In the genomic region with DNA sequence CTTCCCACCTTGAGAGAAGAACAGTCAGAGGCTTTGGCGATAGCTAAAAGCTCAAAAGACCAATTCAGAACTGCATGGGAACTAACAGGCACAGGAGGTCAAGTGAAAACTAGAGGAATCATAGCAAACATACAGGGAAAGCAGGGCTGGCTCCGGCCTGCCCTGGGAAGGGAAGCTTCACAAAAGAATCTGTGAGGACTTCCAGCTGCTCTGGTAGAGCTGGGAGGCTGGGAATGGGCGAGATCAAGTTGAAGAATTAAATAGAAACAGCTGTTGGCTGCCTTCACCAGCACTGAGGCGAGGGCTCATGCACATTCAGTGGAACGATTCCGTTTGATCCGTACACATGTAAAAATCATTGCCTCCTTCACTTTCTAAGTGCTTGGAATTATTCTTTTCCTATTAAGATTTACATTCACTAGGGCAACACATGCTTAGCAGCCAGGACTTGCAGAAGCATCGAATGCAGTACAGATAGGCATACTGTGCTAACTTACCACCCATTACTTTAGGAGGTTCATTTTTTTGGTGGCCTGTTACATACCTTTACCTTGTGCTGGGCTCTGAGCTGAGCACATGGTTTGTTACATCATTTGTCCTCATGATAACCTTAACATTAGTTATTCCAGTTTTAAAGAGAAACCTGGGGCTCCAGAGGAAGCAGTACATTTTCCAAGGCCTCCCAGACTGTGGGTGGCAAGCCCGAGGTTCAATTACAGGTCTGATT, we compare ENCODE assay signal across 11 cellular contexts.
DNase-seq lines count a peak whose midpoint lies in the region; TF ChIP-seq lines count a peak whose summit lies in the region.
"Had no signal": no experiment of that assay in that cellular context is flagged by ENCODE, and none has a peak within 500 bp of the region (broad histone marks: within the 10 kb centered on the region; RNA-seq: fewer than 3 reads in every experiment).

No MANE protein-coding gene starts in this region.

- no peaks in the 10 kb centered on the region for H3K9me3 ChIP-seq in mammary epithelial cell (replicated peaks; ENCODE audit: insufficient read depth, low read length)
- H3K9me3 ChIP-seq in breast epithelium: no peaks in the 10 kb centered on the region
- peaks cover 0 to 3% of the 10 kb centered on the region in 2 donors for H3K9me3 ChIP-seq in neuronal stem cell (replicated peaks in 1 of 2; ENCODE audit: control insufficient read depth in 2 of 2, insufficient read depth in 1 of 2, low read depth in 1 of 2, low read length in 2 of 2)
- H3K9me3 ChIP-seq: neutrophil had no signal

- no peak for TF ChIP-seq POLR2A in breast epithelium (IDR thresholded peaks at IDR 0.05)

- CTCF ChIA-PET in mammary epithelial cell (lab: Charles Lee; ENCODE audit: low non-redundant PET): no interaction called here

- H3K79me1 ChIP-seq in neuronal stem cell (ENCODE audit: low read depth, low read length): no peaks in the 10 kb centered on the region

- BruUV-seq in mammary epithelial cell (replicated peaks; lab: Mats Ljungman, UMichigan): no TSS peak

- H2AK5ac ChIP-seq in neuronal stem cell (ENCODE audit: low read depth, low read length): no peak overlapping the region

- H3K27ac ChIP-seq in mammary epithelial cell (ENCODE audit: insufficient read depth, low read depth, low read length): no peak overlapping the region
- peak overlapping the region in 1 of 2 donors; percentile 79 for H3K27ac ChIP-seq in breast epithelium
- no peak overlapping the region for H3K27ac ChIP-seq in neuronal stem cell (replicated peaks; ENCODE audit: low read length)
- H3K27ac ChIP-seq: neutrophil had no signal

- in situ Hi-C loops in mammary epithelial cell (cut with MboI; ENCODE audit: low sequenced_read_pairs in 2 of 2): no loop called here

- no peak overlapping the region for H2BK120ac ChIP-seq in neuronal stem cell (ENCODE audit: low read depth, low read length)

- H3K9ac ChIP-seq in mammary epithelial cell (ENCODE audit: insufficient read depth, low read length) (no peak overlapping the region), neuronal stem cell (ENCODE audit: low read depth, low read length, poor library complexity) (no peak overlapping the region)

- H2BK15ac ChIP-seq in neuronal stem cell (ENCODE audit: low read length): no peak overlapping the region

- no peak overlapping the region for H2BK12ac ChIP-seq in neuronal stem cell (ENCODE audit: low read length)

- no peaks in the 10 kb centered on the region for H3K79me2 ChIP-seq in mammary epithelial cell (ENCODE audit: insufficient read depth, low read length)

- dilution Hi-C loops in mammary epithelial cell (cut with HindIII; ENCODE audit: low sequenced_read_pairs): loop anchor here (5.0 kb wide), 1 partner anchor 99 kb away; no protein-coding TSS in a partner anchor

- H3K27me3 ChIP-seq in mammary epithelial cell (ENCODE audit: insufficient read depth, low read length) (no peaks in the 10 kb centered on the region), breast epithelium (no peaks in the 10 kb centered on the region), neuronal stem cell (ENCODE audit: control insufficient read depth in 3 of 3, insufficient read depth in 3 of 3, low read depth in 1 of 3, low read length in 3 of 3) (no peaks in the 10 kb centered on the region)
- H3K27me3 ChIP-seq: neutrophil had no signal

- H3K4me2 ChIP-seq in mammary epithelial cell (ENCODE audit: insufficient read depth, low read depth, low read length): no peak overlapping the region
- H3K4me2 ChIP-seq in neuronal stem cell (ENCODE audit: insufficient read depth, low read length, poor library complexity, severe bottlenecking): no peak overlapping the region

- no peak overlapping the region for H3K14ac ChIP-seq in neuronal stem cell (ENCODE audit: low read length)

- H4K20me1 ChIP-seq in mammary epithelial cell (ENCODE audit: insufficient read depth, low read length): no peaks in the 10 kb centered on the region

- H4K91ac ChIP-seq in neuronal stem cell (ENCODE audit: low read depth, low read length, poor library complexity): no peak overlapping the region

- intact Hi-C loops in mammary epithelial cell (cut with micrococcal nuclease) (no loop called here), breast epithelium (cut with DNase I; ENCODE audit: low total_unique reads) (no loop called here)

- H2BK5ac ChIP-seq in neuronal stem cell (ENCODE audit: low read length): no peak overlapping the region

- H3K18ac ChIP-seq in neuronal stem cell (ENCODE audit: low read length): no peak overlapping the region

- H3K4me3 ChIP-seq in mammary epithelial cell (replicated peaks in 1 of 3; ENCODE audit: insufficient read depth in 1 of 3, low read depth in 2 of 3, low read length in 3 of 3) (no peak overlapping the region), breast epithelium (no peak overlapping the region), fibroblast of pulmonary artery (replicated peaks; ENCODE audit: low read depth, low read length) (no peak overlapping the region), neuronal stem cell (ENCODE audit: low read length in 2 of 2) (no peak overlapping the region)

- 70% methylated on average over 9 of the region's 9 CpGs for WGBS in mammary epithelial cell (ENCODE audit: low coverage, missing lambda C conversion rate)
- no CpG with 5 or more reads among the region's 9 CpGs for WGBS in neuronal stem cell (ENCODE audit: extremely low coverage in 2 of 2, insufficient read length in 2 of 2, insufficient replicate concordance in 1 of 2), 2 donors

- H3K36me3 ChIP-seq in mammary epithelial cell (ENCODE audit: insufficient read depth, low read length): no peaks in the 10 kb centered on the region
- H3K36me3 ChIP-seq in breast epithelium: no peaks in the 10 kb centered on the region
- H3K36me3 ChIP-seq in neuronal stem cell (replicated peaks in 1 of 2; ENCODE audit: control insufficient read depth in 2 of 2, insufficient read depth in 2 of 2, low read length in 2 of 2): no peaks in the 10 kb centered on the region
- H3K36me3 ChIP-seq: neutrophil had no signal

- no peak overlapping the region for H4K8ac ChIP-seq in neuronal stem cell (ENCODE audit: low read depth, low read length)

- H3K4me1 ChIP-seq in mammary epithelial cell (ENCODE audit: insufficient read depth, low read length) (no peaks in the 10 kb centered on the region), breast epithelium (no peaks in the 10 kb centered on the region), neuronal stem cell (ENCODE audit: control insufficient read depth in 2 of 2, insufficient read depth in 1 of 2, low read depth in 1 of 2, low read length in 2 of 2) (no peaks in the 10 kb centered on the region)

- DNase-seq in mammary epithelial cell (no peak), breast epithelium (ENCODE audit: low spot score in 2 of 2) (no peak), fibroblast of pulmonary artery (ENCODE audit: low read depth) (peak; percentile 94), neuronal stem cell (ENCODE audit: low spot score) (no peak), HT-29 (ENCODE audit: low spot score) (no peak), SW 1271 (lab: John Stamatoyannopoulos, UW) (no peak), NCI-H2227 (lab: John Stamatoyannopoulos, UW; ENCODE audit: unreplicated experiment) (no peak), activated T-cell treated with anti-CD3 and anti-CD28 coated beads for 4 hours (no peak)
- DNase-seq: 8988T; activated CD8-positive, alpha-beta memory T cell treated with anti-CD3 and anti-CD28 coated beads for 24 hours had no signal

- H3K4ac ChIP-seq in neuronal stem cell (ENCODE audit: low read length): no peak overlapping the region

- no peak for TF ChIP-seq CTCF in mammary epithelial cell (conservative IDR thresholded peaks at IDR 0.05 in 1 of 2, IDR thresholded peaks at IDR 0.05 in 1 of 2; ENCODE audit: extremely low read depth in 1 of 2, insufficient read depth in 1 of 2, low read depth in 1 of 2, low read length in 2 of 2)
- no peak for TF ChIP-seq CTCF in breast epithelium (IDR thresholded peaks at IDR 0.05)
- no peak for TF ChIP-seq CTCF in fibroblast of pulmonary artery (IDR thresholded peaks at IDR 0.05; ENCODE audit: low read length, missing control alignments)

- H2AFZ ChIP-seq in mammary epithelial cell (ENCODE audit: low read depth, low read length) (peak overlapping the region; percentile 18), neuronal stem cell (ENCODE audit: low read length) (peak overlapping the region; percentile 60)

- no peak overlapping the region for H3K23ac ChIP-seq in neuronal stem cell (ENCODE audit: low read depth, low read length, poor library complexity)
